ENCODE assay signal across 24 cellular contexts in the genomic region with DNA sequence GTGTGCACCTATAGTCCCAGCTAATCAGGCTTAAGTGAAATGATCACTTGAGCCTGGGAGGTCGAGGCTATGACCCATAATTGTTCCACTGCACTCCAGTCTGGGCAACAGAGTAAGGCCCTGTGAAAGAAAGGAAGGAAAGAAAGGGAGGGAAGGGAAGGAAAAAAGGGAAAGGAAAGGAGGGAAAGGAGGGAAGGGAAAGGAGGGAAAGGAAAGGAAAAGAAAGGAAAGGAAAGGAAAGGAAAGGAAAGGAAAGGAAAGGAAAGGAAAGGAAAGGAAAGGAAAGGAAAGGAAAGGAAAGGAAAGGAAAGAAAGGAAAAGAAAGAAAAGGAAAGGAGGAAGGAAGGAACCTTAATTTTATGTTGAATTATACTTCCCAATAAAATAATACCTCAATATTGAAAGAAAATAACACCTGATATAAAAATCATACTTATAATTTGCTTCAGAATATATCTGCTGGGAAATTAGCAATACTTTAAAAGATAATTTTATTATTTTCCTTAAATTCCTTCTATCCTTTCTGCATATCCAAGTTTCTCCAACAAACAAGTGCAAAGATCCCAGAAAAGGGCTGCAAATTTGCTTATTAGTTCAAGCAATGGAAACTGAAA.
DNase-seq lines count a peak whose midpoint lies in the region; ATAC-seq and TF ChIP-seq lines count a peak whose summit lies in the region.
"Had no signal": no experiment of that assay in that cellular context is flagged by ENCODE, and none has a peak within 500 bp of the region (broad histone marks: within the 10 kb centered on the region; RNA-seq: fewer than 3 reads in every experiment).

No MANE protein-coding gene starts in this region.

- TF ChIP-seq CTCF in OCI-LY7 (conservative IDR thresholded peaks at IDR 0.05; ENCODE audit: low read length) (no peak), nephron progenitor cell (IDR thresholded peaks at IDR 0.05) (no peak)

- no TSS peak for BruUV-seq in OCI-LY7 (replicated peaks; lab: Mats Ljungman, UMichigan)

- no peaks in the 10 kb centered on the region for H3K27me3 ChIP-seq in BLaER1
- H3K27me3 ChIP-seq in CD4-positive, alpha-beta memory T cell (ENCODE audit: insufficient read depth, low read length), result no peaks in the 10 kb centered on the region
- H3K27me3 ChIP-seq: MG63 had no signal

- H3K4me3 Mint-ChIP-seq in CD4-positive, alpha-beta memory T cell, result no peak overlapping the region
- no peak overlapping the region for H3K4me3 Mint-ChIP-seq in nephron progenitor cell

- H3K36me3 Mint-ChIP-seq in CD4-positive, alpha-beta memory T cell, result peaks cover 14 to 19% of the 10 kb centered on the region in 2 donors
- peaks cover 9% of the 10 kb centered on the region for H3K36me3 Mint-ChIP-seq in nephron progenitor cell (ENCODE audit: low read depth)

- peak overlapping the region; percentile 12; the same call in 1 of the 2 replicates for H3K27ac ChIP-seq in BLaER1
- no peak overlapping the region for H3K27ac ChIP-seq in CD4-positive, alpha-beta memory T cell (ENCODE audit: low read depth, low read length)
- peak overlapping the region; percentile 37 for H3K27ac ChIP-seq in OCI-LY7 (ENCODE audit: low read depth, low read length, poor library complexity, severe bottlenecking)
- H3K27ac ChIP-seq: A549 had no signal

- H3K9me3 Mint-ChIP-seq in CD4-positive, alpha-beta memory T cell, result peaks cover 0 to 4% (median under 1%) of the 10 kb centered on the region in 8 donors
- peaks cover 4% of the 10 kb centered on the region for H3K9me3 Mint-ChIP-seq in nephron progenitor cell

- H3K4me3 ChIP-seq in BLaER1 (no peak overlapping the region), OCI-LY7 (ENCODE audit: low read depth, low read length, poor library complexity, severe bottlenecking) (no peak overlapping the region)
- H3K4me3 ChIP-seq in CD4-positive, alpha-beta memory T cell (ENCODE audit: low read length in 2 of 2), result no peak overlapping the region
- H3K4me3 ChIP-seq: A549, MG63 had no signal

- H3K36me3 ChIP-seq in BLaER1 (peaks cover 2% of the 10 kb centered on the region; the same call in 1 of the 2 replicates), OCI-LY7 (ENCODE audit: insufficient read depth, low read length) (peaks cover 26% of the 10 kb centered on the region)
- H3K36me3 ChIP-seq in CD4-positive, alpha-beta memory T cell (ENCODE audit: insufficient read depth, low read length), result no peaks in the 10 kb centered on the region
- H3K36me3 ChIP-seq: MG63 had no signal

- POLR2A ChIA-PET in CD4-positive, alpha-beta memory T cell (lab: Charles Lee; ENCODE audit: partially characterized antibody), result no interaction called here
- POLR2A ChIA-PET in OCI-LY7 (lab: Charles Lee) (no interaction called here), HEK293T (lab: Yijun Ruan, JAX) (no interaction called here)

- DNase-seq in CD4-positive, alpha-beta memory T cell, result no peak
- DNase-seq in OCI-LY7 (ENCODE audit: low spot score) (no peak), nephron progenitor cell (no peak), HEK293T (ENCODE audit: extremely low spot score) (no peak)
- DNase-seq in stimulated activated CD8-positive, alpha-beta memory T cell treated with anti-CD3 and anti-CD28 coated beads, Interleukin-4, amount 100 ng/mL, for 48 hours, result no peak
- DNase-seq: AML-193; C1 segment of cervical spinal cord; CD8-positive, alpha-beta memory T cell; DMS 273 treated with DMSO at 0.1 percent for 48 hours; DMS79; GF-D8; KBM-7; MG63; NCI-H1105 treated with DMSO at 0.1 percent for 48 hours; NCI-H146; NCI-H1930; NCI-H2107; NCI-H524; NCI-H774; SHP77 treated with DMSO at 0.1 percent for 48 hours had no signal

- H3K9me2 ChIP-seq in OCI-LY7 (ENCODE audit: insufficient read depth, low read length), result no peaks in the 10 kb centered on the region

- ATAC-seq in HG02798 (IDR thresholded peaks at IDR 0.05; ENCODE audit: poor library complexity, unreplicated experiment), result no peak
- ATAC-seq: A549, Panc1 had no signal

- no peaks in the 10 kb centered on the region for H3K27me3 Mint-ChIP-seq in CD4-positive, alpha-beta memory T cell
- no peaks in the 10 kb centered on the region for H3K27me3 Mint-ChIP-seq in nephron progenitor cell (ENCODE audit: low read depth, poor library complexity)
- H3K27me3 Mint-ChIP-seq: CD8-positive, alpha-beta memory T cell had no signal

- peak overlapping the region; percentile 4 for H3K4me2 ChIP-seq in BLaER1
- H3K4me2 ChIP-seq in OCI-LY7 (ENCODE audit: low read length), result peak overlapping the region; percentile 33; the same call in 1 of the 2 replicates
- H3K4me2 ChIP-seq: A549 had no signal

- peaks cover 53% of the 10 kb centered on the region; the same call in 1 of the 2 replicates for H3K79me2 ChIP-seq in OCI-LY7 (ENCODE audit: insufficient read depth, low read depth, low read length)

- CTCF ChIA-PET in CD4-positive, alpha-beta memory T cell (lab: Charles Lee; ENCODE audit: partially characterized antibody), result no interaction called here
- CTCF ChIA-PET in OCI-LY7 (lab: Charles Lee; ENCODE audit: unreplicated experiment) (no interaction called here), HEK293T (lab: Yijun Ruan, JAX) (interaction anchor here (0.7 kb wide), 1 partner anchor 75 kb away, joined by 5 read pairs; no protein-coding TSS in a partner anchor)

- peaks cover 41 to 65% (median 50%) of the 10 kb centered on the region in 4 donors for H3K4me1 Mint-ChIP-seq in CD4-positive, alpha-beta memory T cell
- H3K4me1 Mint-ChIP-seq in nephron progenitor cell, result peaks cover 9% of the 10 kb centered on the region

- H3K27ac Mint-ChIP-seq in CD4-positive, alpha-beta memory T cell, result peak overlapping the region in 4 of 7 donors; percentile 29 to 51 (median 46)
- peak overlapping the region; percentile 17 for H3K27ac Mint-ChIP-seq in nephron progenitor cell

- no peak overlapping the region for H2AFZ ChIP-seq in OCI-LY7 (ENCODE audit: low read length)

- H4K20me1 ChIP-seq in BLaER1, result no peaks in the 10 kb centered on the region
- H4K20me1 ChIP-seq in OCI-LY7 (ENCODE audit: insufficient read depth, low read length), result no peaks in the 10 kb centered on the region

- intact Hi-C loops in CD4-positive, alpha-beta memory T cell (cut with micrococcal nuclease), result no loop called here
- intact Hi-C loops in OCI-LY7 (cut with micrococcal nuclease; ENCODE audit: unreplicated experiment), result no loop called here

- H3K4me1 ChIP-seq in BLaER1 (peaks cover 82% of the 10 kb centered on the region), OCI-LY7 (ENCODE audit: insufficient read depth, low read length, poor library complexity, severe bottlenecking) (peaks cover 56% of the 10 kb centered on the region)
- H3K4me1 ChIP-seq in CD4-positive, alpha-beta memory T cell (ENCODE audit: insufficient read depth, low read length), result peaks cover 37% of the 10 kb centered on the region
- H3K4me1 ChIP-seq: A549 had no signal

- H3K9me3 ChIP-seq in BLaER1 (peaks cover 3% of the 10 kb centered on the region), OCI-LY7 (ENCODE audit: low read length) (peaks cover 29% of the 10 kb centered on the region; the same call in 1 of the 2 replicates)
- H3K9me3 ChIP-seq in CD4-positive, alpha-beta memory T cell (ENCODE audit: control insufficient read depth in 1 of 2, low read length in 2 of 2), result no peaks in the 10 kb centered on the region
- H3K9me3 ChIP-seq: A549, MG63 had no signal

- H3K9ac ChIP-seq in BLaER1, result no peak overlapping the region

TF ChIP-seq in HEK293T, 16 proteins besides CTCF, POLR2A, EP300 and RAD21:
- TF ChIP-seq ARNT (IDR thresholded peaks at IDR 0.05), result no peak
- no peak for TF ChIP-seq SUZ12 (IDR thresholded peaks at IDR 0.05)
- TF ChIP-seq, protein P1, sequence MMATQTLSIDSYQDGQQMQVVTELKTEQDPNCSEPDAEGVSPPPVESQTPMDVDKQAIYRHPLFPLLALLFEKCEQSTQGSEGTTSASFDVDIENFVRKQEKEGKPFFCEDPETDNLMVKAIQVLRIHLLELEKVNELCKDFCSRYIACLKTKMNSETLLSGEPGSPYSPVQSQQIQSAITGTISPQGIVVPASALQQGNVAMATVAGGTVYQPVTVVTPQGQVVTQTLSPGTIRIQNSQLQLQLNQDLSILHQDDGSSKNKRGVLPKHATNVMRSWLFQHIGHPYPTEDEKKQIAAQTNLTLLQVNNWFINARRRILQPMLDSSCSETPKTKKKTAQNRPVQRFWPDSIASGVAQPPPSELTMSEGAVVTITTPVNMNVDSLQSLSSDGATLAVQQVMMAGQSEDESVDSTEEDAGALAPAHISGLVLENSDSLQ (IDR thresholded peaks at IDR 0.05), result no peak
- no peak for TF ChIP-seq FOXK2 (IDR thresholded peaks at IDR 0.05)
- no peak for TF ChIP-seq SP1 (IDR thresholded peaks at IDR 0.05)
- no peak for TF ChIP-seq LEF1 (IDR thresholded peaks at IDR 0.05; ENCODE audit: borderline replicate concordance)
- TF ChIP-seq ELF4 (IDR thresholded peaks at IDR 0.05), result no peak
- no peak for TF ChIP-seq NFRKB (IDR thresholded peaks at IDR 0.05)
- no peak for TF ChIP-seq HDGF (IDR thresholded peaks at IDR 0.05; ENCODE audit: borderline replicate concordance)
- no peak for TF ChIP-seq L3MBTL2 (conservative IDR thresholded peaks at IDR 0.05)
- no peak for TF ChIP-seq FOXM1 (IDR thresholded peaks at IDR 0.05; ENCODE audit: borderline replicate concordance)
- TF ChIP-seq CTBP1 (IDR thresholded peaks at IDR 0.05; ENCODE audit: borderline replicate concordance), result no peak
- TF ChIP-seq ZNF384 (IDR thresholded peaks at IDR 0.05), result no peak
- no peak for TF ChIP-seq FOXA1 (IDR thresholded peaks at IDR 0.05)
- no peak for TF ChIP-seq TARDBP (IDR thresholded peaks at IDR 0.05)
- TF ChIP-seq BHLHE40 (IDR thresholded peaks at IDR 0.05; ENCODE audit: borderline replicate concordance), result no peak
TF ChIP-seq in HEK293T: peak in this region for 0.
